9 cellular contexts compared by ENCODE assay signal in genomic region chr12:50533203-50533584, GRCh38.
DNase-seq lines count a peak whose midpoint lies in the region; ATAC-seq, FAIRE-seq and TF ChIP-seq lines count a peak whose summit lies in the region.
"Had no signal": no experiment of that assay in that cellular context is flagged by ENCODE, and none has a peak within 500 bp of the region (broad histone marks: within the 10 kb centered on the region; RNA-seq: fewer than 3 reads in every experiment).

No MANE protein-coding gene starts in this region.

- no peaks in the 10 kb centered on the region for H3K27me3 ChIP-seq in RWPE2 (ENCODE audit: insufficient read depth, poor library complexity, severe bottlenecking)

- DNase-seq in GM19239 (ENCODE audit: insufficient read length, low spot score) (no peak), RWPE2 (ENCODE audit: low spot score) (no peak), hepatic stellate cell (ENCODE audit: low spot score) (peak; percentile 37)
- DNase-seq in stimulated activated CD8-positive, alpha-beta memory T cell treated with anti-CD3 and anti-CD28 coated beads, Interleukin-4, amount 100 ng/mL, for 48 hours: peak; percentile 25
- DNase-seq in stimulated activated CD4-positive, alpha-beta T cell treated with anti-CD3 and anti-CD28 coated beads, Interleukin-12 subunit alpha, Interleukin-12 subunit beta, amount 100 ng/mL, for 4 hours: no peak
- no peak for DNase-seq in effector CD4-positive, alpha-beta T cell
- DNase-seq: amniotic stem cell had no signal

- no peaks in the 10 kb centered on the region for H3K36me3 ChIP-seq in RWPE2 (ENCODE audit: low read depth)

- TF ChIP-seq CTCF in RWPE2 (IDR thresholded peaks at IDR 0.05; ENCODE audit: poor library complexity, severe bottlenecking): no peak

- H3K4me3 ChIP-seq in RWPE2 (ENCODE audit: severe bottlenecking): no peak overlapping the region

- ATAC-seq in RWPE2 (ENCODE audit: low read depth): peak; percentile 6
- ATAC-seq in HG02938 (IDR thresholded peaks at IDR 0.05; ENCODE audit: unreplicated experiment): no peak
- no peak for ATAC-seq in HG02610 (IDR thresholded peaks at IDR 0.05; ENCODE audit: unreplicated experiment)

- H3K4me1 ChIP-seq in RWPE2 (ENCODE audit: insufficient read depth, poor library complexity, severe bottlenecking): peaks cover 52% of the 10 kb centered on the region

- peak; percentile 73 for FAIRE-seq in GM19239 (lab: Jason Lieb, UNC)

- peak overlapping the region; percentile 99 for H3K27ac ChIP-seq in RWPE2 (ENCODE audit: poor library complexity, severe bottlenecking)

- H3K9me3 ChIP-seq in RWPE2 (ENCODE audit: severe bottlenecking): no peaks in the 10 kb centered on the region

Comparison
In these comparisons a context has a peak if more than half of its experiments do, and no peak if none do; other contexts are left out.
1. DNase-seq: peak in hepatic stellate cell (single experiment) and stimulated activated CD8-positive, alpha-beta memory T cell treated with anti-CD3 and anti-CD28 coated beads, Interleukin-4, amount 100 ng/mL, for 48 hours (single experiment); none in GM19239 (single experiment), RWPE2 (single experiment), stimulated activated CD4-positive, alpha-beta T cell treated with anti-CD3 and anti-CD28 coated beads, Interleukin-12 subunit alpha, Interleukin-12 subunit beta, amount 100 ng/mL, for 4 hours (single experiment) and effector CD4-positive, alpha-beta T cell (single experiment).